In genomic region chr14:61119006-61119405, GRCh38 we compare ENCODE assay signal across 2 cellular contexts.
TF ChIP-seq lines count a peak whose summit lies in the region.

No MANE protein-coding gene starts in this region.

TF ChIP-seq in A549, 52 proteins besides CTCF, POLR2A, EP300 and RAD21 (continued from another document):
- TF ChIP-seq USF2 (IDR thresholded peaks at IDR 0.05): no peak
- no peak for TF ChIP-seq NFE2L2 (conservative IDR thresholded peaks at IDR 0.05; ENCODE audit: low read length)
- TF ChIP-seq, protein P1, sequence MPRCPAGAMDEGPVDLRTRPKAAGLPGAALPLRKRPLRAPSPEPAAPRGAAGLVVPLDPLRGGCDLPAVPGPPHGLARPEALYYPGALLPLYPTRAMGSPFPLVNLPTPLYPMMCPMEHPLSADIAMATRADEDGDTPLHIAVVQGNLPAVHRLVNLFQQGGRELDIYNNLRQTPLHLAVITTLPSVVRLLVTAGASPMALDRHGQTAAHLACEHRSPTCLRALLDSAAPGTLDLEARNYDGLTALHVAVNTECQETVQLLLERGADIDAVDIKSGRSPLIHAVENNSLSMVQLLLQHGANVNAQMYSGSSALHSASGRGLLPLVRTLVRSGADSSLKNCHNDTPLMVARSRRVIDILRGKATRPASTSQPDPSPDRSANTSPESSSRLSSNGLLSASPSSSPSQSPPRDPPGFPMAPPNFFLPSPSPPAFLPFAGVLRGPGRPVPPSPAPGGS (IDR thresholded peaks at IDR 0.05): no peak
- TF ChIP-seq TFCP2L1 (CRISPR knock-in tag; IDR thresholded peaks at IDR 0.05): no peak
- TF ChIP-seq GATA3 (IDR thresholded peaks at IDR 0.05; ENCODE audit: borderline replicate concordance): no peak
- no peak for TF ChIP-seq FOXS1 (CRISPR knock-in tag; IDR thresholded peaks at IDR 0.05)
- TF ChIP-seq MAZ (IDR thresholded peaks at IDR 0.05; ENCODE audit: borderline replicate concordance, low read depth, low read length): no peak
- no peak for TF ChIP-seq JUNB (IDR thresholded peaks at IDR 0.05)
- TF ChIP-seq MAFK (IDR thresholded peaks at IDR 0.05; ENCODE audit: partially characterized antibody): no peak
TF ChIP-seq in A549: peak in this region for 0.

TF ChIP-seq in GM23338, 12 proteins besides CTCF, POLR2A, EP300 and RAD21 (continued from another document):
- peak; percentile 57; the same call in 1 of the 2 replicates for TF ChIP-seq ZNF462 (CRISPR knock-in tag; IDR thresholded peaks at IDR 0.05)
